18 cellular contexts compared by ENCODE assay signal in genomic region chr1:241550318-241550717, GRCh38.
A peak's percentile ranks its signal among the peaks of the same experiment; 100 is the strongest.
DNase-seq lines count a peak whose midpoint lies in the region; ATAC-seq, FAIRE-seq and TF ChIP-seq lines count a peak whose summit lies in the region.
"Had no signal": no experiment of that assay in that cellular context is flagged by ENCODE, and none has a peak within 500 bp of the region (broad histone marks: within the 10 kb centered on the region; RNA-seq: fewer than 3 reads in every experiment).

No MANE protein-coding gene starts in this region.

- peak overlapping the region; percentile 99 for H3K27ac Mint-ChIP-seq in dendritic cell treated with granulocyte-macrophage colony-stimulating factor and Interleukin-4, amounts not matched to agents 40 ng/mL and 50 ng/mL, for 4 days
- H3K27ac Mint-ChIP-seq: GM23338 had no signal

- DNase-seq in D721Med (ENCODE audit: insufficient read length, low spot score) (no peak), SK-N-MC (ENCODE audit: low read depth, low spot score) (no peak), NCI-H1417 (lab: John Stamatoyannopoulos, UW) (no peak), NCI-H1436 treated with DMSO at 0.1 percent for 48 hours (lab: John Stamatoyannopoulos, UW) (no peak)
- no peak for DNase-seq in effector CD8-positive, alpha-beta T cell (lab: John Stamatoyannopoulos, UW)
- DNase-seq: ACHN, AML-193, DMS 273 treated with DMSO at 0.1 percent for 48 hours, NCI-H1930, NCI-H446, NCI-H69, SHP77 had no signal

- FAIRE-seq in D721Med (lab: Jason Lieb, UNC), result peak; percentile 25
- FAIRE-seq: HTR-8/SVneo had no signal

- peaks cover 56% of the 10 kb centered on the region for H3K4me1 Mint-ChIP-seq in dendritic cell treated with granulocyte-macrophage colony-stimulating factor and Interleukin-4, amounts not matched to agents 40 ng/mL and 50 ng/mL, for 4 days (ENCODE audit: low read depth)
- H3K4me1 Mint-ChIP-seq: GM23338 had no signal

- intact Hi-C loops in dendritic cell treated with granulocyte-macrophage colony-stimulating factor and Interleukin-4, amounts not matched to agents 40 ng/mL and 50 ng/mL, for 4 days (cut with micrococcal nuclease), result loop anchor here (5.0 kb wide), 1 partner anchor 37 kb away; no protein-coding TSS in a partner anchor

- H3K9me3 Mint-ChIP-seq in dendritic cell treated with granulocyte-macrophage colony-stimulating factor and Interleukin-4, amounts not matched to agents 40 ng/mL and 50 ng/mL, for 4 days, result no peaks in the 10 kb centered on the region
- H3K9me3 Mint-ChIP-seq: GM23338 had no signal

- H3K9me3 ChIP-seq in SK-N-MC (ENCODE audit: low read depth, low read length), result no peaks in the 10 kb centered on the region; the same call in 1 of the 2 replicates

- ATAC-seq in HG03571 (IDR thresholded peaks at IDR 0.05; ENCODE audit: unreplicated experiment), result no peak
- ATAC-seq: GM23338, HCT116, SK-N-SH treated with all-trans-retinoic acid at 6 μM for 48 hours had no signal

- peak overlapping the region; percentile 57; the same call in 1 of the 2 replicates for H3K27ac ChIP-seq in SK-N-MC

- TF ChIP-seq CTCF in D721Med (IDR thresholded peaks at IDR 0.05; ENCODE audit: insufficient read depth, missing control alignments), result no peak

- H3K9ac ChIP-seq in SK-N-MC (ENCODE audit: insufficient read length), result peak overlapping the region; percentile 14

- peaks cover 75% of the 10 kb centered on the region for H3K36me3 ChIP-seq in SK-N-MC (ENCODE audit: insufficient read depth, low read length)

- no peak overlapping the region for H3K4me3 Mint-ChIP-seq in dendritic cell treated with granulocyte-macrophage colony-stimulating factor and Interleukin-4, amounts not matched to agents 40 ng/mL and 50 ng/mL, for 4 days
- H3K4me3 Mint-ChIP-seq: GM23338 had no signal

- H3K36me3 Mint-ChIP-seq in dendritic cell treated with granulocyte-macrophage colony-stimulating factor and Interleukin-4, amounts not matched to agents 40 ng/mL and 50 ng/mL, for 4 days (ENCODE audit: low read depth), result peaks cover 62% of the 10 kb centered on the region

- H3K27me3 Mint-ChIP-seq in dendritic cell treated with granulocyte-macrophage colony-stimulating factor and Interleukin-4, amounts not matched to agents 40 ng/mL and 50 ng/mL, for 4 days, result no peaks in the 10 kb centered on the region

- H3K4me3 ChIP-seq in SK-N-MC, result no peak overlapping the region
- H3K4me3 ChIP-seq: GM23338 had no signal
